In genomic region chr1:235650341-235651169, GRCh38 we compare ENCODE assay signal across 1 cellular context.
A peak's percentile ranks its signal among the peaks of the same experiment; 100 is the strongest.
TF ChIP-seq lines count a peak whose summit lies in the region.

No MANE protein-coding gene starts in this region.

TF ChIP-seq in HEK293, 187 proteins besides CTCF, POLR2A, EP300 and RAD21 (continued from another document):
- no peak for TF ChIP-seq PRDM4 (tag by site-specific recombination; IDR thresholded peaks at IDR 0.05)
- no peak for TF ChIP-seq ZNF350 (tag by site-specific recombination; IDR thresholded peaks at IDR 0.05)
- TF ChIP-seq TCF7L2 (IDR thresholded peaks at IDR 0.05; ENCODE audit: borderline replicate concordance, low read depth, low read length): no peak
- TF ChIP-seq ZFP37 (tag by site-specific recombination; IDR thresholded peaks at IDR 0.05): no peak
- TF ChIP-seq OSR2 (tag by site-specific recombination; IDR thresholded peaks at IDR 0.05): no peak
- no peak for TF ChIP-seq PATZ1 (tag by site-specific recombination; IDR thresholded peaks at IDR 0.05)
- peak; percentile 58; the same call in 1 of the 2 replicates for TF ChIP-seq ZNF596 (tag by site-specific recombination; IDR thresholded peaks at IDR 0.05)
- TF ChIP-seq RBAK (tag by site-specific recombination; IDR thresholded peaks at IDR 0.05): no peak
- no peak for TF ChIP-seq PRDM6 (tag by site-specific recombination; IDR thresholded peaks at IDR 0.05)
- TF ChIP-seq ZNF274 (IDR thresholded peaks at IDR 0.05; ENCODE audit: low read length): no peak
- no peak for TF ChIP-seq ZNF274 (tag by site-specific recombination; IDR thresholded peaks at IDR 0.05; ENCODE audit: borderline replicate concordance)
- no peak for TF ChIP-seq GLI4 (tag by site-specific recombination; IDR thresholded peaks at IDR 0.05)
- peak; percentile 47; the same call in 1 of the 2 replicates for TF ChIP-seq ZNF10 (tag by site-specific recombination; IDR thresholded peaks at IDR 0.05)
